ENCODE assay signal across 14 cellular contexts in the genomic region with DNA sequence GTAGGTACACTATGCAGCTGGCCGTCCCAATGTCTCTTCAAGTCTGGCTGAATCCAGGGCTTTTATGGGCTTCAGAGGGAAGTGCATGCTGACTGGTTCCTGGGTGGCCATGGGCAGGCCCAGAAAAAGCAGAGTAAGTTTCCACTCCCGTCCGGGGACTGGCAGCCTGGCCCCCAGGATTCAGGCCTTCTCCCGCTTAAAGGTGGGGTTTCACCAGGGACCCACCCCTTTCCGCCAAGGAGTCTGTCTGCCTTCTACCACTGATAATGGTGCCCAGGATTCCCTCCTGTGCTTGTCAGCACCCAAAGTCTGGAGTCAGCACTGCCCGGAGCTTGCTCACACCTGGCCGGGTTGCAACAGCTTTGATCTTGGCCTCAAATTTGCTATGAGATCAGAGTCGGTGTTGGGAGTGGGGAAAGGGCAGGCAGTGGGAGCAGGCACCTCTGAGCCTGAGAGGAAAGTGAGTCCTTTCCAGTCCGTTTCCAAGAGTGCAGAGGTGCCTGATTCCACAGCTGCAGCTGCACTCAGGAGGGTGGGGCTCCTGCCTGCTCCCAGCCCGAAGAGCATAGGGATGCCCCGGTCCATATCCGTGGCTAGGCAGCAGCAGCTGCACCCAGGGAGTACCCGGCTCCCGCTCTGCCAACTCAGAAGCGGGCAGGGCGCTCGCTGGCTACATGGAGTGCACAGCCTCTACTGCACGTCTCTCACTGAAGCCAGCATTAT.
"Had no signal": no experiment of that assay in that cellular context is flagged by ENCODE, and none has a peak within 500 bp of the region (broad histone marks: within the 10 kb centered on the region; RNA-seq: fewer than 3 reads in every experiment).

No MANE protein-coding gene starts in this region.

- H3K36me3 Mint-ChIP-seq: activated naive CD8-positive, alpha-beta T cell treated with anti-CD3 and anti-CD28 coated beads, Interleukin-2, amount 10 ng/mL, durations not matched to agents 7 days and 5 days; mesothelial cell of epicardium; stimulated activated naive B cell treated with anti-CD40 and anti-IgM and Interleukin-4, amounts not matched to agents 10 μg/mL and 1 μg/mL and 100 μg/mL, for 72 hours had no signal

- H3K27me3 Mint-ChIP-seq: activated naive CD8-positive, alpha-beta T cell treated with anti-CD3 and anti-CD28 coated beads, Interleukin-2, amount 10 ng/mL, durations not matched to agents 7 days and 5 days; stimulated activated naive B cell treated with anti-CD40 and anti-IgM and Interleukin-4, amounts not matched to agents 10 μg/mL and 1 μg/mL and 100 μg/mL, for 72 hours had no signal

- H3K4me1 Mint-ChIP-seq: activated naive CD8-positive, alpha-beta T cell treated with anti-CD3 and anti-CD28 coated beads, Interleukin-2, amount 10 ng/mL, durations not matched to agents 7 days and 5 days; mesothelial cell of epicardium; stimulated activated naive B cell treated with anti-CD40 and anti-IgM and Interleukin-4, amounts not matched to agents 10 μg/mL and 1 μg/mL and 100 μg/mL, for 72 hours had no signal

- H3K27ac ChIP-seq: ascending aorta, colonic mucosa, heart right ventricle, right atrium auricular region had no signal

- H3K9me3 ChIP-seq: ascending aorta, colonic mucosa, heart right ventricle, right atrium auricular region had no signal

- H3K9me3 Mint-ChIP-seq: activated naive CD8-positive, alpha-beta T cell treated with anti-CD3 and anti-CD28 coated beads, Interleukin-2, amount 10 ng/mL, durations not matched to agents 7 days and 5 days; stimulated activated naive B cell treated with anti-CD40 and anti-IgM and Interleukin-4, amounts not matched to agents 10 μg/mL and 1 μg/mL and 100 μg/mL, for 72 hours had no signal

- H3K4me3 ChIP-seq: ascending aorta, colonic mucosa, heart right ventricle, right atrium auricular region had no signal

- H3K27me3 ChIP-seq: ascending aorta, colonic mucosa, heart right ventricle, right atrium auricular region had no signal

- H3K27ac Mint-ChIP-seq: activated naive CD8-positive, alpha-beta T cell treated with anti-CD3 and anti-CD28 coated beads, Interleukin-2, amount 10 ng/mL, durations not matched to agents 7 days and 5 days; mesothelial cell of epicardium; stimulated activated naive B cell treated with anti-CD40 and anti-IgM and Interleukin-4, amounts not matched to agents 10 μg/mL and 1 μg/mL and 100 μg/mL, for 72 hours had no signal

- H3K4me1 ChIP-seq: ascending aorta, colonic mucosa, heart right ventricle, right atrium auricular region had no signal

- H3K4me3 Mint-ChIP-seq: activated naive CD8-positive, alpha-beta T cell treated with anti-CD3 and anti-CD28 coated beads, Interleukin-2, amount 10 ng/mL, durations not matched to agents 7 days and 5 days; activated T-cell treated with anti-CD3 and anti-CD28 coated beads, Interleukin-2, amount 50 U/mL, for 4 hours; mesothelial cell of epicardium; stimulated activated naive B cell treated with anti-CD40 and anti-IgM and Interleukin-4, amounts not matched to agents 10 μg/mL and 1 μg/mL and 100 μg/mL, for 72 hours had no signal

- H3K36me3 ChIP-seq: ascending aorta, colonic mucosa, heart right ventricle, right atrium auricular region had no signal

- ATAC-seq: activated T-cell treated with anti-CD3 and anti-CD28 coated beads, Interleukin-2, amount 50 U/mL, for 4 hours; heart right ventricle; stimulated activated naive B cell treated with anti-CD40 and anti-IgM and Interleukin-4, amounts not matched to agents 10 μg/mL and 1 μg/mL and 100 μg/mL, for 72 hours had no signal

- DNase-seq: activated CD4-positive, alpha-beta T cell treated with anti-CD3 and anti-CD28 coated beads for 1 hour; activated CD4-positive, alpha-beta T cell treated with anti-CD3 and anti-CD28 coated beads, Interleukin-2, amount 50 U/mL, for 48 hours; activated effector memory CD4-positive, alpha-beta T cell treated with anti-CD3 and anti-CD28 coated beads, Interleukin-2, amount 50 U/mL, for 16 hours; activated naive CD8-positive, alpha-beta T cell treated with anti-CD3 and anti-CD28 coated beads, Interleukin-2, amount 10 ng/mL, durations not matched to agents 7 days and 5 days; activated T-cell treated with anti-CD3 and anti-CD28 coated beads, Interleukin-2, amount 50 U/mL, for 4 hours; colonic mucosa; effector CD4-positive, alpha-beta T cell; heart right ventricle; small intestine; stimulated activated naive B cell treated with anti-CD40 and anti-IgM and Interleukin-4, amounts not matched to agents 10 μg/mL and 1 μg/mL and 100 μg/mL, for 72 hours; trophoblast cell had no signal
